1 cellular context compared by ENCODE assay signal in genomic region chr1:42739753-42740700, GRCh38.
A peak's percentile ranks its signal among the peaks of the same experiment; 100 is the strongest.
TF ChIP-seq lines count a peak whose summit lies in the region.

Gene CLDN19, minus strand, starts transcription at chr1:42740236. Its CDS starts 173 bp downstream, at chr1:42740063.

TF ChIP-seq in WTC11, 78 proteins besides CTCF, POLR2A, EP300 and RAD21 (continued from another document):
- TF ChIP-seq GRHL2 (CRISPR knock-in tag; IDR thresholded peaks at IDR 0.05; ENCODE audit: insufficient replicate concordance, severe bottlenecking) (no peak), SP1 (CRISPR knock-in tag; conservative IDR thresholded peaks at IDR 0.05) (peak; percentile 66; the same call in 1 of the 2 replicates)
TF ChIP-seq in WTC11: peak in this region for 2.
